ENCODE assay signal across 8 cellular contexts in the genomic region with DNA sequence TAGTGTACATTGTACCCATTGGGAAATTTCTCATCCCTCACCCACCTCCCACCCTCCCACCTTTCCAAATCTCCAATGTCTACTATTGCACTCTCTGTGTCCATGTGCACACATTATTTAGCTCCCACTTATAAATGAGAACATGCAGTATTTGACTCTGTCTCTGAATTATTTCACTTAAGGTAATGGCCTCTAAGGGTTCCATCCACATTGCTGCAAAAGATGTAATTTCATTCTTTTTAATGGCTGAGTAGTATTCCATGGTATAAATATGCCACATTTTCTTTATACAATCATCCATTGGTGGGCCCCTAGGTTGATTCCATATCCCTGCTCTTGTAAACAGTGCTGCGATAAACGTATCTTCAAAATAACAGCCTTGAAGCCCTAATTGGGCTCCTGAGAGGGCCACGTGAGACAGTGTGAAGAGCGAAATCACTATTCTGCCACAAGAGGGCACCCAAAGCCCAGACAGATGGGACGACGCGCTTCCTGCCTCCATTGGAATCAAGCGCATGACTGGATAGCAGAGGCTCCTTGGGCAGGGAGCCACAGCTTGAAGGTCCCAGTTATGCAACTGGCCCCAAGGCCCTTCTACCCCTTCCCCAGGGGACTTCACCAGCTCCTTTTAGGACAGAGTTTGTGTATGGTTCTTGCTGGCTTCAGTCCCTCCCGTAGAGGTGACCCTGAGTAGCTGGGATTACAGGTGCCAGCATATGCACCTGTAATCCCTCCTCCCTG. TPM values are rescaled to one million over a fixed set of nuclear protein-coding genes. Genes with fewer than 3 reads are reported as not detected.
DNase-seq lines count a peak whose midpoint lies in the region; ATAC-seq and TF ChIP-seq lines count a peak whose summit lies in the region.

No MANE protein-coding gene starts in this region.

- DNase-seq in DND-41 = peak; percentile 85
- peak; percentile 59 for DNase-seq in NCI-H345 treated with DMSO at 0.1 percent for 48 hours (lab: John Stamatoyannopoulos, UW; ENCODE audit: unreplicated experiment)
- peak; percentile 80 for DNase-seq in WERI-Rb-1
- DNase-seq in breast epithelium (ENCODE audit: low spot score in 2 of 2) = peak; percentile 73 to 76
- DNase-seq in inferior parietal cortex (ENCODE audit: extremely low spot score) = peak; percentile 91
- DNase-seq in stimulated activated CD4-positive, alpha-beta T cell treated with anti-CD3 and anti-CD28 coated beads, Interleukin-12 subunit alpha, Interleukin-12 subunit beta, amount 100 ng/mL, for 4 hours = peak; percentile 58

- H3K4me1 ChIP-seq in DND-41 (ENCODE audit: insufficient read depth, low read length) (peaks cover 18% of the 10 kb centered on the region), breast epithelium (peaks cover 0 to 4% of the 10 kb centered on the region in 2 donors)

- H2AFZ ChIP-seq in DND-41 (ENCODE audit: low read depth, low read length) = peak overlapping the region; percentile 54

- H3K4me2 ChIP-seq in DND-41 (ENCODE audit: insufficient read depth, low read length) = peak overlapping the region; percentile 5; the same call in 1 of the 2 replicates

- H3K27me3 ChIP-seq in DND-41 (ENCODE audit: insufficient read depth, low read length, poor library complexity) (no peaks in the 10 kb centered on the region), WERI-Rb-1 (ENCODE audit: insufficient read depth, low read depth, severe bottlenecking) (no peaks in the 10 kb centered on the region), breast epithelium (no peaks in the 10 kb centered on the region)

- H3K27ac ChIP-seq in DND-41 (ENCODE audit: low read length) = peak overlapping the region; percentile 54
- no peak overlapping the region for H3K27ac ChIP-seq in WERI-Rb-1
- no peak overlapping the region for H3K27ac ChIP-seq in breast epithelium

- TF ChIP-seq CTCF in DND-41 (IDR thresholded peaks at IDR 0.05; ENCODE audit: borderline replicate concordance, extremely low read depth, low read length, poor library complexity, severe bottlenecking) = peak; percentile 98
- peak; percentile 85 for TF ChIP-seq CTCF in WERI-Rb-1 (IDR thresholded peaks at IDR 0.05; ENCODE audit: low read depth, low read length)
- peak; percentile 74 to 91 (median 91) for TF ChIP-seq CTCF in breast epithelium (IDR thresholded peaks at IDR 0.05)

- no peak for TF ChIP-seq POLR2A in breast epithelium (IDR thresholded peaks at IDR 0.05)

- H3K36me3 ChIP-seq in DND-41 (ENCODE audit: insufficient read depth, low read length) = no peaks in the 10 kb centered on the region
- no peaks in the 10 kb centered on the region for H3K36me3 ChIP-seq in WERI-Rb-1
- H3K36me3 ChIP-seq in breast epithelium = no peaks in the 10 kb centered on the region

- H3K4me3 ChIP-seq in DND-41 (ENCODE audit: low read depth in 1 of 2, low read length in 2 of 2) (no peak overlapping the region), WERI-Rb-1 (ENCODE audit: low read depth, low read length) (no peak overlapping the region), breast epithelium (no peak overlapping the region)

- peak overlapping the region; percentile 14 for H3K9ac ChIP-seq in DND-41 (ENCODE audit: low read depth, low read length)

- peak; percentile 99 for ATAC-seq in DND-41 (ENCODE audit: insufficient read depth, low read depth)
- peak; percentile 46 for ATAC-seq in HG03095 (IDR thresholded peaks at IDR 0.05; ENCODE audit: unreplicated experiment)
- ATAC-seq in GM19452 (IDR thresholded peaks at IDR 0.05; ENCODE audit: unreplicated experiment) = no peak

- H4K20me1 ChIP-seq in DND-41 (ENCODE audit: insufficient read depth, low read length) = no peaks in the 10 kb centered on the region

- no peaks in the 10 kb centered on the region for H3K79me2 ChIP-seq in DND-41 (ENCODE audit: insufficient read depth, low read length)

- H3K9me3 ChIP-seq in DND-41 (ENCODE audit: insufficient read depth, low read length, severe bottlenecking) (no peaks in the 10 kb centered on the region), WERI-Rb-1 (ENCODE audit: severe bottlenecking) (no peaks in the 10 kb centered on the region), breast epithelium (no peaks in the 10 kb centered on the region)

- intact Hi-C loops in breast epithelium (cut with DNase I; ENCODE audit: low total_unique reads) = loop anchor here (10.0 kb wide), 1 partner anchor 111 kb away; the partner anchor contains the start of gene GAPDH

RNA-seq across cellular contexts. Expression of gene CD27, which starts 21.3 kb away (rescaled TPM):
- 1 to 10 TPM in 2 of 3 donors, under 1 TPM in 1; 0.64 to 4.3 (median 2.6) TPM for total RNA-seq in breast epithelium

RNA-seq across cellular contexts. Expression of gene TAPBPL, which starts 28.4 kb away (rescaled TPM):
- 10 to 100 TPM; 16.5 to 24.6 (median 22.9) TPM for total RNA-seq in breast epithelium

RNA-seq across cellular contexts. Expression of gene LTBR, which starts 39.5 kb away (rescaled TPM):
- total RNA-seq in breast epithelium = 100 to 1,000 TPM in 2 of 3 donors, 10 to 100 TPM in 1; 90.1 to 115 (median 108) TPM

RNA-seq across cellular contexts. Expression of gene VAMP1, which starts 47.0 kb away (rescaled TPM):
- total RNA-seq in breast epithelium = 10 to 100 TPM in 2 of 3 donors, 1 to 10 TPM in 1; 8.2 to 12.5 (median 11.1) TPM

RNA-seq across cellular contexts. Expression of gene SCNN1A, which starts 48.1 kb away (rescaled TPM):
- 100 to 1,000 TPM in 1 of 3 donors, 10 to 100 TPM in 1, 1 to 10 TPM in 1; 1.3 to 175 (median 93.7) TPM for total RNA-seq in breast epithelium
